ENCODE assay signal across 25 cellular contexts in genomic region chr5:128470663-128471062, GRCh38.
A peak's percentile ranks its signal among the peaks of the same experiment; 100 is the strongest.
DNase-seq lines count a peak whose midpoint lies in the region; ATAC-seq and TF ChIP-seq lines count a peak whose summit lies in the region.
"Had no signal": no experiment of that assay in that cellular context is flagged by ENCODE, and none has a peak within 500 bp of the region (broad histone marks: within the 10 kb centered on the region; RNA-seq: fewer than 3 reads in every experiment).

No MANE protein-coding gene starts in this region.

- peaks cover 35% of the 10 kb centered on the region for H3K4me1 Mint-ChIP-seq in HFFc6 (ENCODE audit: low read depth)
- H3K4me1 Mint-ChIP-seq in activated CD8-positive, alpha-beta T cell treated with anti-CD3 and anti-CD28 coated beads, Interleukin-2, amount 10 ng/mL, durations not matched to agents 7 days and 5 days (ENCODE audit: low read depth), result no peaks in the 10 kb centered on the region
- H3K4me1 Mint-ChIP-seq: activated naive CD4-positive, alpha-beta T cell treated with anti-CD3 and anti-CD28 coated beads, Interleukin-2, amount 10 ng/mL, durations not matched to agents 7 days and 5 days; central memory CD8-positive, alpha-beta T cell had no signal

- H3K36me3 Mint-ChIP-seq in HFFc6 (ENCODE audit: low read depth), result peaks cover 41% of the 10 kb centered on the region
- no peaks in the 10 kb centered on the region for H3K36me3 Mint-ChIP-seq in activated CD8-positive, alpha-beta T cell treated with anti-CD3 and anti-CD28 coated beads, Interleukin-2, amount 10 ng/mL, durations not matched to agents 7 days and 5 days (ENCODE audit: low read depth)
- H3K36me3 Mint-ChIP-seq: activated naive CD4-positive, alpha-beta T cell treated with anti-CD3 and anti-CD28 coated beads, Interleukin-2, amount 10 ng/mL, durations not matched to agents 7 days and 5 days had no signal

- peaks cover 8% of the 10 kb centered on the region; the same call in 1 of the 2 replicates for H3K9me3 Mint-ChIP-seq in HFFc6
- H3K9me3 Mint-ChIP-seq in activated CD8-positive, alpha-beta T cell treated with anti-CD3 and anti-CD28 coated beads, Interleukin-2, amount 10 ng/mL, durations not matched to agents 7 days and 5 days (ENCODE audit: insufficient read depth), result no peaks in the 10 kb centered on the region
- H3K9me3 Mint-ChIP-seq: activated naive CD4-positive, alpha-beta T cell treated with anti-CD3 and anti-CD28 coated beads, Interleukin-2, amount 10 ng/mL, durations not matched to agents 7 days and 5 days; activated T-helper 1 cell treated with anti-CD3 and anti-CD28 coated beads, Interleukin-12 subunit alpha, Interleukin-12 subunit beta, Interleukin-2, Interleukin-4 antibody, amounts not matched to agents 30 ng/mL and 10 ng/mL and 1 ng/mL, durations not matched to agents 14 hours and 24 hours and 36 hours had no signal

- H3K27ac Mint-ChIP-seq in HFFc6, result peak overlapping the region; percentile 75
- no peak overlapping the region for H3K27ac Mint-ChIP-seq in activated CD8-positive, alpha-beta T cell treated with anti-CD3 and anti-CD28 coated beads, Interleukin-2, amount 10 ng/mL, durations not matched to agents 7 days and 5 days
- H3K27ac Mint-ChIP-seq: activated naive CD4-positive, alpha-beta T cell treated with anti-CD3 and anti-CD28 coated beads, Interleukin-2, amount 10 ng/mL, durations not matched to agents 7 days and 5 days; activated T-helper 1 cell treated with anti-CD3 and anti-CD28 coated beads, Interleukin-12 subunit alpha, Interleukin-12 subunit beta, Interleukin-2, Interleukin-4 antibody, amounts not matched to agents 30 ng/mL and 10 ng/mL and 1 ng/mL, durations not matched to agents 14 hours and 24 hours and 36 hours had no signal

- ATAC-seq in activated CD8-positive, alpha-beta T cell treated with anti-CD3 and anti-CD28 coated beads, Interleukin-2, amount 10 ng/mL, durations not matched to agents 7 days and 5 days, result no peak
- ATAC-seq in GM19035 (IDR thresholded peaks at IDR 0.05; ENCODE audit: unreplicated experiment), result no peak

- no peak overlapping the region for H3K4me3 ChIP-seq in skeletal muscle cell (ENCODE audit: low read depth, low read length)
- H3K4me3 ChIP-seq: BLaER1 treated with 17β-estradiol and CSF1 and Interleukin-3, amounts not matched to agents 10 nM and 100 nM; dorsolateral prefrontal cortex; heart right ventricle; SK-N-MC; tibial nerve had no signal

- no peak overlapping the region for H3K4me3 Mint-ChIP-seq in HFFc6
- no peak overlapping the region for H3K4me3 Mint-ChIP-seq in activated CD8-positive, alpha-beta T cell treated with anti-CD3 and anti-CD28 coated beads, Interleukin-2, amount 10 ng/mL, durations not matched to agents 7 days and 5 days
- H3K4me3 Mint-ChIP-seq: activated naive CD4-positive, alpha-beta T cell treated with anti-CD3 and anti-CD28 coated beads, Interleukin-2, amount 10 ng/mL, durations not matched to agents 7 days and 5 days; activated T-helper 1 cell treated with anti-CD3 and anti-CD28 coated beads, Interleukin-12 subunit alpha, Interleukin-12 subunit beta, Interleukin-2, Interleukin-4 antibody, amounts not matched to agents 30 ng/mL and 10 ng/mL and 1 ng/mL, durations not matched to agents 14 hours and 24 hours and 36 hours; central memory CD8-positive, alpha-beta T cell had no signal

- H3K27me3 Mint-ChIP-seq in HFFc6 (ENCODE audit: insufficient read depth), result no peaks in the 10 kb centered on the region; the same call in 1 of the 2 replicates
- H3K27me3 Mint-ChIP-seq in activated CD8-positive, alpha-beta T cell treated with anti-CD3 and anti-CD28 coated beads, Interleukin-2, amount 10 ng/mL, durations not matched to agents 7 days and 5 days (ENCODE audit: low read depth), result no peaks in the 10 kb centered on the region
- H3K27me3 Mint-ChIP-seq: activated naive CD4-positive, alpha-beta T cell treated with anti-CD3 and anti-CD28 coated beads, Interleukin-2, amount 10 ng/mL, durations not matched to agents 7 days and 5 days; central memory CD8-positive, alpha-beta T cell had no signal

- no peak for TF ChIP-seq CTCF in HFFc6 (IDR thresholded peaks at IDR 0.05)

- POLR2A ChIA-PET in activated CD8-positive, alpha-beta T cell treated with anti-CD3 and anti-CD28 coated beads, Interleukin-2, amount 10 ng/mL, durations not matched to agents 7 days and 5 days (lab: Charles Lee), result no interaction called here

- DNase-seq in HFFc6 (peak; percentile 26), amniotic epithelial cell (ENCODE audit: low read depth) (peak; percentile 60), fibroblast of peridontal ligament (ENCODE audit: extremely low read depth) (peak; percentile 38), skeletal muscle cell (ENCODE audit: low read depth) (peak; percentile 16), putamen (ENCODE audit: low spot score) (no peak)
- no peak for DNase-seq in activated CD8-positive, alpha-beta T cell treated with anti-CD3 and anti-CD28 coated beads, Interleukin-2, amount 10 ng/mL, durations not matched to agents 7 days and 5 days
- DNase-seq: activated CD4-positive, alpha-beta T cell treated with anti-CD3 and anti-CD28 coated beads, Interleukin-2, amount 50 U/mL, for 48 hours; activated CD8-positive, alpha-beta memory T cell treated with anti-CD3 and anti-CD28 coated beads, Interleukin-2, amount 50 U/mL, for 4 hours; activated naive CD4-positive, alpha-beta T cell treated with anti-CD3 and anti-CD28 coated beads, Interleukin-2, amount 10 ng/mL, durations not matched to agents 7 days and 5 days; anterior cingulate cortex; dorsolateral prefrontal cortex; heart right ventricle; Karpas-422; NCI-H1436 treated with DMSO at 0.1 percent for 48 hours; NCI-H2107; NCI-H446 treated with DMSO at 0.1 percent for 48 hours; RPMI8226; small intestine; stimulated activated CD4-positive, alpha-beta T cell treated with anti-CD3 and anti-CD28 coated beads, Interleukin-1b, Interleukin-23, amount 100 ng/mL, for 48 hours had no signal

- CTCF ChIA-PET in activated CD8-positive, alpha-beta T cell treated with anti-CD3 and anti-CD28 coated beads, Interleukin-2, amount 10 ng/mL, durations not matched to agents 7 days and 5 days (lab: Charles Lee), result no interaction called here

Comparison
In these comparisons a context has a peak if more than half of its experiments do, and no peak if none do; other contexts are left out.
1. DNase-seq: peak in HFFc6 (single experiment), amniotic epithelial cell (single experiment), fibroblast of peridontal ligament (single experiment) and skeletal muscle cell (single experiment); none in activated CD8-positive, alpha-beta T cell treated with anti-CD3 and anti-CD28 coated beads, Interleukin-2, amount 10 ng/mL, durations not matched to agents 7 days and 5 days (single experiment) and putamen (single experiment).